8 cellular contexts compared by ENCODE assay signal in the genomic region with DNA sequence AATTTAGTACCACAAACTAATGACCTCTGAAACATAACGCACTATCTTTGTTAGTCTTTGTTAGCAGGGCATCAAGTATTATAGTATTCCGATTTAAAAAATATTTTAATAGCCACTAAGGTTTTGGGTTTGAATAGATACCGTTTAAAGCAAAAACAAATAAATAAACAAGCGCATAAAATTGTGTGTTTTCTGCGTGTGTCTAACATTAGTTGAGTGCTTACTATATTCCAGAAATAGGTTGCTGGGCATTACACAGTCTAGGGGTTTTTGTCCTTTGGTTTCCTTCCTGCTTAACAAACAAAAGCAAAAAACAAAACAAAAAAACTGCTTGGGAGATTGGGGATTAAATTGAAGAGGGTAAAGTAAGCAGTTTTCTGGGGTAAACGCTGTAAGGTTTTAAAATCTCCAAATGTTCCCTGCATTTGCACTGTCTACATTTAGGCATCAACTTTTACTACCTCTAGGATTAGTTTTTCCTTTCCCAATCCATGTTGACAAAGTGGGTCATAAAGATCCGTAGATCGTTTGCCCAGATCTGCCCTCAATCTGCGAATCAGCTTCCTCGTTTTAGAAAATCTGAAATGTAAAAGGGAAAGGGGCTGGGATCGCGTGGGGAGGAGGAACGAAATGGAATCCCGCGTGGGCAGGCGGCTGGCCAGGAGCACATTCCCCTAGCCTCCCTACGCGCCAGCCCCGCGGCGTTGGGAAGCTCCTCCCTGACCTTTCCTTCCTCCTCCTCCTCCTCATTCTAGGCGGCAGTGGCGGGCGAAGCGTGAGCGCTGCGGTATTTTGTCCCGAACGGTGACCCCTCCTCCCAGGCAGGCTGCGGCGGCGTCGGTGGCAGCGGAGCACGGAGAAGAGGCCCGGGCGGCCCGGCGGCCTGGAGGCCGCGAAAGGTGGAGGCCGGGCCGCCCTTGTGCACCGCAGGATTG. TPM values are rescaled to one million over a fixed set of nuclear protein-coding genes. Genes with fewer than 3 reads are reported as not detected.
DNase-seq lines count a peak whose midpoint lies in the region; ATAC-seq and TF ChIP-seq lines count a peak whose summit lies in the region.

A gene (plus strand): TSS at position 749 of the 935 bp plus-strand sequence. CDS start 382 bp downstream, outside the sequence.

- H3K27ac Mint-ChIP-seq in activated naive CD4-positive, alpha-beta T cell treated with anti-CD3 and anti-CD28 coated beads, Interleukin-2, amount 50 U/mL, for 72 hours, result peak within 1 kb of the TSS; percentile 63 to 81

- dilution Hi-C loops in IMR-90 (cut with HindIII; ENCODE audit: low sequenced_read_pairs, unreplicated experiment), result no loop called here

- peak within 1 kb of the TSS; percentile 48; the same call in 2 of the 3 replicates for H2BK15ac ChIP-seq in IMR-90 (ENCODE audit: low read depth, low read length)

- H3K9me2 ChIP-seq in PC-9 (ENCODE audit: insufficient read depth), result no peaks in the 10 kb centered on the region

- 0% methylated on average over 2 of the region's 44 CpGs; no CpG with 5 or more reads in 1 of the 2 experiments for WGBS in IMR-90 (ENCODE audit: extremely low coverage in 2 of 2, insufficient read length in 1 of 2), 2 experiments

- BruUV-seq in IMR-90 (replicated peaks; lab: Mats Ljungman, UMichigan), result no TSS peak
- TSS peak; percentile 92 for BruUV-seq in PC-9 (replicated peaks; lab: Mats Ljungman, UMichigan)

- peak within 1 kb of the TSS; percentile 96 for H3K4ac ChIP-seq in IMR-90 (ENCODE audit: low read depth, low read length)

- H3K9me3 ChIP-seq in IMR-90 (ENCODE audit: control insufficient read depth, insufficient read depth, low read length) (no peaks in the 10 kb centered on the region), PC-9 (ENCODE audit: insufficient read depth, low read depth) (no peaks in the 10 kb centered on the region), upper lobe of right lung (no peaks in the 10 kb centered on the region)

- H2BK5ac ChIP-seq in IMR-90 (ENCODE audit: low read depth, low read length, poor library complexity, severe bottlenecking), result peak within 1 kb of the TSS; percentile 79

- H3K4me1 ChIP-seq in IMR-90 (ENCODE audit: control insufficient read depth, insufficient read depth, low read length), result peaks cover 4% of the 10 kb centered on the region
- peaks cover 37% of the 10 kb centered on the region for H3K4me1 ChIP-seq in PC-9 (replicated peaks; ENCODE audit: insufficient read depth)
- peaks cover 10% of the 10 kb centered on the region for H3K4me1 ChIP-seq in upper lobe of right lung

- TF ChIP-seq CTCF in IMR-90 (conservative IDR thresholded peaks at IDR 0.05; ENCODE audit: low read depth, low read length) (no peak), PC-9 (conservative IDR thresholded peaks at IDR 0.05) (no peak), upper lobe of right lung (IDR thresholded peaks at IDR 0.05) (no peak)

- H3K4me3 ChIP-seq in IMR-90 (ENCODE audit: insufficient read depth, low read depth, low read length) (peak within 1 kb of the TSS; percentile 84), PC-9 (peak within 1 kb of the TSS; percentile 68), upper lobe of right lung (peak within 1 kb of the TSS; percentile 72)

- peak within 1 kb of the TSS; percentile 96 for H3K23ac ChIP-seq in IMR-90 (ENCODE audit: low read depth, low read length)

- peak within 1 kb of the TSS; percentile 66 for H4K5ac ChIP-seq in IMR-90 (ENCODE audit: low read depth, low read length)

- H2AK9ac ChIP-seq in IMR-90 (replicated peaks; ENCODE audit: low read depth, low read length, poor library complexity), result peak within 1 kb of the TSS; percentile 96

- intact Hi-C loops in IMR-90 (cut with micrococcal nuclease) (no loop called here), PC-9 (cut with micrococcal nuclease; ENCODE audit: unreplicated experiment) (loop anchor here (1.0 to 10.0 kb wide), 3 partner anchors 16 to 1122 kb away; no protein-coding TSS in a partner anchor), upper lobe of right lung (cut with DNase I) (no loop called here)

- peaks cover 3 to 9% of the 10 kb centered on the region in 2 experiments; a peak in 3 of 4 replicates for H3K79me1 ChIP-seq in IMR-90 (ENCODE audit: low read depth in 1 of 2, low read length in 2 of 2)

- H3K9me3 Mint-ChIP-seq in activated naive CD4-positive, alpha-beta T cell treated with anti-CD3 and anti-CD28 coated beads, Interleukin-2, amount 50 U/mL, for 72 hours, result no peaks in the 10 kb centered on the region

- H3K79me2 ChIP-seq in PC-9 (ENCODE audit: low read depth), result peaks cover 57% of the 10 kb centered on the region

- H3K36me3 ChIP-seq in IMR-90 (ENCODE audit: control insufficient read depth, insufficient read depth, low read length), result 0 out of 2 replicates have a peak, but pooled peaks cover 2% of the 10 kb centered on the region
- H3K36me3 ChIP-seq in PC-9 (ENCODE audit: low read depth), result no peaks in the 10 kb centered on the region
- H3K36me3 ChIP-seq in upper lobe of right lung, result no peaks in the 10 kb centered on the region

- in situ Hi-C loops in IMR-90 (cut with MboI; ENCODE audit: low sequenced_read_pairs), result no loop called here

- TF ChIP-seq RAD21 in IMR-90 (IDR thresholded peaks at IDR 0.05; ENCODE audit: low read length), result no peak

- H2AFZ ChIP-seq in IMR-90 (replicated peaks; ENCODE audit: low read length, poor library complexity) (peak within 1 kb of the TSS; percentile 94), PC-9 (peak within 1 kb of the TSS; percentile 86)

- peaks cover 13% of the 10 kb centered on the region; the same call in 1 of the 2 replicates for H4K20me1 ChIP-seq in IMR-90 (ENCODE audit: insufficient read depth, low read length)
- no peaks in the 10 kb centered on the region for H4K20me1 ChIP-seq in PC-9 (ENCODE audit: insufficient read depth)

- H3K56ac ChIP-seq in IMR-90 (ENCODE audit: extremely low read depth, insufficient read depth, low read length), result peak within 1 kb of the TSS; percentile 87

- TF ChIP-seq POLR2A in IMR-90 (IDR thresholded peaks at IDR 0.05; ENCODE audit: low read depth, low read length), result no peak

- H3K27me3 ChIP-seq in IMR-90 (ENCODE audit: control insufficient read depth, insufficient read depth, low read length), result no peaks in the 10 kb centered on the region
- H3K27me3 ChIP-seq in PC-9 (ENCODE audit: insufficient read depth, low read depth), result no peaks in the 10 kb centered on the region
- H3K27me3 ChIP-seq in upper lobe of right lung, result no peaks in the 10 kb centered on the region

- POLR2A ChIA-PET in IMR-90 (lab: Charles Lee; ENCODE audit: unreplicated experiment) (interaction anchor here (0.6 kb wide), 2 partner anchors 915 to 1984 kb away, joined by 3 to 5 read pairs; no protein-coding TSS in a partner anchor), PC-9 (lab: Charles Lee; ENCODE audit: unreplicated experiment) (interaction anchor here (0.7 kb wide), 1 partner anchor 142 kb away, joined by 18 read pairs; no protein-coding TSS in a partner anchor)

- CTCF ChIA-PET in IMR-90 (lab: Yijun Ruan, JAX) (interaction anchor here (1.3 kb wide), 1 partner anchor 9 kb away, joined by 3 read pairs; no protein-coding TSS in a partner anchor), PC-9 (lab: Charles Lee) (no interaction called here)

- H4K91ac ChIP-seq in IMR-90 (ENCODE audit: insufficient read depth, low read depth, low read length), result peak within 1 kb of the TSS; percentile 91

- H3K14ac ChIP-seq in IMR-90 (replicated peaks; ENCODE audit: low read depth, low read length), result peak within 1 kb of the TSS; percentile 95

- H2BK120ac ChIP-seq in IMR-90 (ENCODE audit: low read depth, low read length), result peak within 1 kb of the TSS; percentile 90

- peak within 1 kb of the TSS; percentile 87 for H3K27ac ChIP-seq in IMR-90 (ENCODE audit: insufficient read depth, low read length)
- peak within 1 kb of the TSS; percentile 75 for H3K27ac ChIP-seq in PC-9
- H3K27ac ChIP-seq in upper lobe of right lung, result peak within 1 kb of the TSS; percentile 83

- peak within 1 kb of the TSS; percentile 82 to 86 for H4K8ac ChIP-seq in IMR-90 (ENCODE audit: low read depth in 2 of 2, low read length in 2 of 2)

- peak within 1 kb of the TSS; percentile 89 for H3K4me2 ChIP-seq in IMR-90 (ENCODE audit: low read depth, low read length)
- peak within 1 kb of the TSS; percentile 97 for H3K4me2 ChIP-seq in PC-9

- H3K9me1 ChIP-seq in IMR-90 (ENCODE audit: insufficient read depth, low read length), result no peaks in the 10 kb centered on the region

- ATAC-seq in GM21717 (IDR thresholded peaks at IDR 0.05; ENCODE audit: unreplicated experiment) (peak; percentile 67), IMR-90 (ENCODE audit: low read depth) (peak; percentile 87), upper lobe of right lung (peak; percentile 95)
- ATAC-seq in activated naive CD4-positive, alpha-beta T cell treated with anti-CD3 and anti-CD28 coated beads, Interleukin-2, amount 50 U/mL, for 72 hours, result peak; percentile 59 to 70

- H2BK20ac ChIP-seq in IMR-90 (ENCODE audit: low read depth, low read length), result peak within 1 kb of the TSS; percentile 79; the same call in 1 of the 2 replicates

- peaks cover 33% of the 10 kb centered on the region for H3F3A ChIP-seq in PC-9 (ENCODE audit: insufficient read depth, low read depth)

- DNase-seq in DMS79 treated with DMSO at 0.1 percent for 48 hours (lab: John Stamatoyannopoulos, UW) (peak; percentile 66), IMR-90 (peak; percentile 61), PC-9 (peak; percentile 57 to 77), glomerular visceral epithelial cell (ENCODE audit: extremely low spot score) (peak; percentile 81), nucleus accumbens (lab: John Stamatoyannopoulos, UW) (peak in 54 of 56 donors; percentile 21 to 86 (median 70)), upper lobe of right lung (peak; percentile 89)
- peak; percentile 51 to 55 for DNase-seq in activated naive CD4-positive, alpha-beta T cell treated with anti-CD3 and anti-CD28 coated beads, Interleukin-2, amount 50 U/mL, for 72 hours (ENCODE audit: low spot score in 2 of 2)

- peaks cover under 1 to 6% of the 10 kb centered on the region in 2 donors for H3K36me3 Mint-ChIP-seq in activated naive CD4-positive, alpha-beta T cell treated with anti-CD3 and anti-CD28 coated beads, Interleukin-2, amount 50 U/mL, for 72 hours

- peak within 1 kb of the TSS; percentile 59 for H3K18ac ChIP-seq in IMR-90 (ENCODE audit: low read depth, low read length)

- peak within 1 kb of the TSS; percentile 78 for H3K9ac ChIP-seq in IMR-90 (ENCODE audit: low read depth, low read length)

- peak within 1 kb of the TSS; percentile 75 for H2AK5ac ChIP-seq in IMR-90 (ENCODE audit: low read depth, low read length)

TF ChIP-seq in IMR-90, 13 proteins besides CTCF, POLR2A, EP300 and RAD21 (continues in another document):
- no peak for TF ChIP-seq FOS (IDR thresholded peaks at IDR 0.05; ENCODE audit: low read depth, low read length)

RNA-seq across cellular contexts. Expression of the gene that starts here (rescaled TPM):
- total RNA-seq in IMR-90 (2012; rRNA removed) (49.5 and 51.7 TPM in 2 replicates), PC-9 (2021) (46.4 and 53.6 TPM in 2 replicates), upper lobe of right lung (26.9 TPM)
- 33.2 and 43.6 TPM in 2 replicates for polyA plus RNA-seq in IMR-90 (2012; rRNA removed)
- 6.7 and 14.4 TPM in 2 replicates for polyA plus RNA-seq in IMR-90 (2012; cell fraction: cytosol; rRNA removed)
- polyA plus RNA-seq in IMR-90 (2012; cell fraction: nucleus; rRNA removed; ENCODE audit: low replicate concordance), result 17.5 and 125 TPM in 2 replicates
- 1 to 10 TPM in 1 of 2 donors, under 1 TPM in 1; 0.59 to 6.5 TPM for total RNA-seq in activated naive CD4-positive, alpha-beta T cell treated with anti-CD3 and anti-CD28 coated beads, Interleukin-2, amount 50 U/mL, for 72 hours

Comparison
In these comparisons a context has a peak if more than half of its experiments do, and no peak if none do; other contexts are left out.
1. Peak in every context shown above with its lines: DNase-seq, ATAC-seq, H3K4me3 ChIP-seq and H3K27ac ChIP-seq.